In the genomic region with DNA sequence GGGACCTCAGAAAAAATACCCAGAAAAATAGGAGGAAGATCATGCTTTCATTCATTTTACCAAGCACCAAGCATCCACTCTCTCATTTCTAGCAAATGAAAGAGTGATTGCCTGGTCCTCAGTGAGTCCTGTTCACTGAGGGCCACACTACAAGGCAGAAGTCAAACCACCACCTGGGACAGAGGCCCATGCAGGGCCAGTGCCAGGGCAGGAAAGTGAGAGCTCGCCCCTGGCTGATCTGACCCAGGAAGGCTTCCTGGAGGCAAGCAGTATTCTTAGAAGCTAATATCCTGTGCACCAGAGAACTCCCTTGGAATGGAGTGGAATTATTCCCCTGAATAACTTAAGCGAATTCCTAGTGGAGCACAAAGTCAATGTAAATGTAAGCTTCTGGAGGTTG, we compare ENCODE assay signal across 16 cellular contexts.
DNase-seq lines count a peak whose midpoint lies in the region; ATAC-seq and TF ChIP-seq lines count a peak whose summit lies in the region.
"Had no signal": no experiment of that assay in that cellular context is flagged by ENCODE, and none has a peak within 500 bp of the region (broad histone marks: within the 10 kb centered on the region; RNA-seq: fewer than 3 reads in every experiment).

No MANE protein-coding gene starts in this region.

- H3K4me1 Mint-ChIP-seq in activated CD8-positive, alpha-beta T cell treated with anti-CD3 and anti-CD28 coated beads for 36 hours (ENCODE audit: low read depth): peaks cover 43% of the 10 kb centered on the region
- peaks cover 70% of the 10 kb centered on the region for H3K4me1 Mint-ChIP-seq in activated CD8-positive, alpha-beta T cell treated with anti-CD3 and anti-CD28 coated beads, Interleukin-2, amount 10 ng/mL, durations not matched to agents 7 days and 5 days (ENCODE audit: low read depth)
- H3K4me1 Mint-ChIP-seq in T-helper 17 cell: peaks cover 51% of the 10 kb centered on the region
- peaks cover 56% of the 10 kb centered on the region for H3K4me1 Mint-ChIP-seq in stimulated activated effector memory CD8-positive, alpha-beta T cell treated with anti-CD3 and anti-CD28 coated beads, Interleukin-12 subunit alpha, Interleukin-12 subunit beta, amount 100 ng/mL, for 72 hours

- CTCF ChIA-PET in activated CD8-positive, alpha-beta T cell treated with anti-CD3 and anti-CD28 coated beads for 36 hours (lab: Charles Lee): no interaction called here
- CTCF ChIA-PET in activated CD8-positive, alpha-beta T cell treated with anti-CD3 and anti-CD28 coated beads, Interleukin-2, amount 10 ng/mL, durations not matched to agents 7 days and 5 days (lab: Charles Lee): interaction anchor here (1.0 kb wide), 1 partner anchor 8 kb away, joined by 3 read pairs; no protein-coding TSS in a partner anchor

- no peak for ATAC-seq in activated CD8-positive, alpha-beta T cell treated with anti-CD3 and anti-CD28 coated beads for 36 hours
- ATAC-seq in activated CD8-positive, alpha-beta T cell treated with anti-CD3 and anti-CD28 coated beads, Interleukin-2, amount 10 ng/mL, durations not matched to agents 7 days and 5 days: no peak
- no peak for ATAC-seq in T-helper 17 cell
- no peak for ATAC-seq in stimulated activated effector memory CD8-positive, alpha-beta T cell treated with anti-CD3 and anti-CD28 coated beads, Interleukin-12 subunit alpha, Interleukin-12 subunit beta, amount 100 ng/mL, for 72 hours
- ATAC-seq: K562, PC-3 had no signal

- H3K9me3 ChIP-seq in T-helper 17 cell (ENCODE audit: control insufficient read depth, low read length, poor library complexity, severe bottlenecking) (no peaks in the 10 kb centered on the region), muscle layer of colon (ENCODE audit: low read length) (no peaks in the 10 kb centered on the region)

- peak overlapping the region; percentile 12 for H3K27ac Mint-ChIP-seq in activated CD8-positive, alpha-beta T cell treated with anti-CD3 and anti-CD28 coated beads for 36 hours
- no peak overlapping the region for H3K27ac Mint-ChIP-seq in activated CD8-positive, alpha-beta T cell treated with anti-CD3 and anti-CD28 coated beads, Interleukin-2, amount 10 ng/mL, durations not matched to agents 7 days and 5 days
- peak overlapping the region; percentile 100 for H3K27ac Mint-ChIP-seq in T-helper 17 cell
- H3K27ac Mint-ChIP-seq in stimulated activated effector memory CD8-positive, alpha-beta T cell treated with anti-CD3 and anti-CD28 coated beads, Interleukin-12 subunit alpha, Interleukin-12 subunit beta, amount 100 ng/mL, for 72 hours: peak overlapping the region; percentile 99

- no peak overlapping the region for H3K9ac ChIP-seq in muscle layer of colon (ENCODE audit: low read length)
- H3K9ac ChIP-seq: GM23248 had no signal

- no peak overlapping the region for H3K4me3 ChIP-seq in muscle layer of colon (ENCODE audit: low read depth in 1 of 2, low read length in 2 of 2)
- H3K4me3 ChIP-seq: GM23248, K562 had no signal

- H3K9me3 Mint-ChIP-seq in activated CD8-positive, alpha-beta T cell treated with anti-CD3 and anti-CD28 coated beads for 36 hours: no peaks in the 10 kb centered on the region
- H3K9me3 Mint-ChIP-seq in activated CD8-positive, alpha-beta T cell treated with anti-CD3 and anti-CD28 coated beads, Interleukin-2, amount 10 ng/mL, durations not matched to agents 7 days and 5 days (ENCODE audit: insufficient read depth): no peaks in the 10 kb centered on the region
- no peaks in the 10 kb centered on the region for H3K9me3 Mint-ChIP-seq in stimulated activated effector memory CD8-positive, alpha-beta T cell treated with anti-CD3 and anti-CD28 coated beads, Interleukin-12 subunit alpha, Interleukin-12 subunit beta, amount 100 ng/mL, for 72 hours
- H3K9me3 Mint-ChIP-seq: CD4-positive, CD25-positive, alpha-beta regulatory T cell had no signal

- H3K36me3 Mint-ChIP-seq in activated CD8-positive, alpha-beta T cell treated with anti-CD3 and anti-CD28 coated beads for 36 hours (ENCODE audit: low read depth): no peaks in the 10 kb centered on the region
- peaks cover 12% of the 10 kb centered on the region for H3K36me3 Mint-ChIP-seq in activated CD8-positive, alpha-beta T cell treated with anti-CD3 and anti-CD28 coated beads, Interleukin-2, amount 10 ng/mL, durations not matched to agents 7 days and 5 days (ENCODE audit: low read depth)
- H3K36me3 Mint-ChIP-seq in T-helper 17 cell (ENCODE audit: low read depth): peaks cover 2% of the 10 kb centered on the region
- peaks cover 37% of the 10 kb centered on the region for H3K36me3 Mint-ChIP-seq in stimulated activated effector memory CD8-positive, alpha-beta T cell treated with anti-CD3 and anti-CD28 coated beads, Interleukin-12 subunit alpha, Interleukin-12 subunit beta, amount 100 ng/mL, for 72 hours
- H3K36me3 Mint-ChIP-seq: CD4-positive, CD25-positive, alpha-beta regulatory T cell had no signal

- POLR2A ChIA-PET in activated CD8-positive, alpha-beta T cell treated with anti-CD3 and anti-CD28 coated beads for 36 hours (lab: Charles Lee): interaction anchor here (3.9 kb wide), 1 partner anchor 25 kb away, joined by 27 read pairs; no protein-coding TSS in a partner anchor
- POLR2A ChIA-PET in activated CD8-positive, alpha-beta T cell treated with anti-CD3 and anti-CD28 coated beads, Interleukin-2, amount 10 ng/mL, durations not matched to agents 7 days and 5 days (lab: Charles Lee): no interaction called here

- H3K4me1 ChIP-seq in muscle layer of colon (ENCODE audit: insufficient read depth, low read length): peaks cover 10% of the 10 kb centered on the region

- H3K27me3 ChIP-seq in muscle layer of colon (ENCODE audit: control insufficient read depth in 1 of 2, insufficient read depth in 2 of 2, low read length in 2 of 2): no peaks in the 10 kb centered on the region

- no peak for TF ChIP-seq CTCF in activated CD8-positive, alpha-beta T cell treated with anti-CD3 and anti-CD28 coated beads for 36 hours (IDR thresholded peaks at IDR 0.05)

- no peaks in the 10 kb centered on the region for H3K36me3 ChIP-seq in muscle layer of colon (ENCODE audit: insufficient read depth, low read length)

- peak overlapping the region; percentile 39 for H3K27ac ChIP-seq in muscle layer of colon (ENCODE audit: low read depth, low read length)
- H3K27ac ChIP-seq: GM23248 had no signal

- H3K27me3 Mint-ChIP-seq in activated CD8-positive, alpha-beta T cell treated with anti-CD3 and anti-CD28 coated beads for 36 hours: peaks cover 6% of the 10 kb centered on the region
- H3K27me3 Mint-ChIP-seq in activated CD8-positive, alpha-beta T cell treated with anti-CD3 and anti-CD28 coated beads, Interleukin-2, amount 10 ng/mL, durations not matched to agents 7 days and 5 days (ENCODE audit: low read depth): no peaks in the 10 kb centered on the region
- no peaks in the 10 kb centered on the region for H3K27me3 Mint-ChIP-seq in T-helper 17 cell
- H3K27me3 Mint-ChIP-seq: CD4-positive, CD25-positive, alpha-beta regulatory T cell had no signal

- H3K4me3 Mint-ChIP-seq in activated CD8-positive, alpha-beta T cell treated with anti-CD3 and anti-CD28 coated beads for 36 hours: no peak overlapping the region
- H3K4me3 Mint-ChIP-seq in activated CD8-positive, alpha-beta T cell treated with anti-CD3 and anti-CD28 coated beads, Interleukin-2, amount 10 ng/mL, durations not matched to agents 7 days and 5 days: no peak overlapping the region
- peak overlapping the region; percentile 99 for H3K4me3 Mint-ChIP-seq in T-helper 17 cell
- peak overlapping the region; percentile 95 for H3K4me3 Mint-ChIP-seq in stimulated activated effector memory CD8-positive, alpha-beta T cell treated with anti-CD3 and anti-CD28 coated beads, Interleukin-12 subunit alpha, Interleukin-12 subunit beta, amount 100 ng/mL, for 72 hours

- no peak for DNase-seq in activated CD8-positive, alpha-beta T cell treated with anti-CD3 and anti-CD28 coated beads for 36 hours
- no peak for DNase-seq in activated CD8-positive, alpha-beta T cell treated with anti-CD3 and anti-CD28 coated beads, Interleukin-2, amount 10 ng/mL, durations not matched to agents 7 days and 5 days
- DNase-seq in T-helper 17 cell (no peak), NCI-H1417 (lab: John Stamatoyannopoulos, UW) (no peak), HK-2 (ENCODE audit: unreplicated experiment) (no peak)
- DNase-seq in stimulated activated effector memory CD8-positive, alpha-beta T cell treated with anti-CD3 and anti-CD28 coated beads, Interleukin-12 subunit alpha, Interleukin-12 subunit beta, amount 100 ng/mL, for 72 hours (ENCODE audit: low spot score in 2 of 2): no peak
- DNase-seq in activated CD4-positive, alpha-beta T cell treated with anti-CD3 and anti-CD28 coated beads, Interleukin-2, amount 50 U/mL, for 1 hour: no peak
- DNase-seq: 8988T; CD4-positive, CD25-positive, alpha-beta regulatory T cell; DND-41; GF-D8; GM23248; NCI-H69; PC-3 had no signal

- intact Hi-C loops in activated CD8-positive, alpha-beta T cell treated with anti-CD3 and anti-CD28 coated beads for 36 hours (cut with micrococcal nuclease): no loop called here

Comparison
In these comparisons a context has a peak if more than half of its experiments do, and no peak if none do; other contexts are left out.
1. H3K4me3 Mint-ChIP-seq: peak in T-helper 17 cell (single experiment) and stimulated activated effector memory CD8-positive, alpha-beta T cell treated with anti-CD3 and anti-CD28 coated beads, Interleukin-12 subunit alpha, Interleukin-12 subunit beta, amount 100 ng/mL, for 72 hours (single experiment); none in activated CD8-positive, alpha-beta T cell treated with anti-CD3 and anti-CD28 coated beads for 36 hours (single experiment) and activated CD8-positive, alpha-beta T cell treated with anti-CD3 and anti-CD28 coated beads, Interleukin-2, amount 10 ng/mL, durations not matched to agents 7 days and 5 days (single experiment).